16 cellular contexts compared by ENCODE assay signal in the genomic region with DNA sequence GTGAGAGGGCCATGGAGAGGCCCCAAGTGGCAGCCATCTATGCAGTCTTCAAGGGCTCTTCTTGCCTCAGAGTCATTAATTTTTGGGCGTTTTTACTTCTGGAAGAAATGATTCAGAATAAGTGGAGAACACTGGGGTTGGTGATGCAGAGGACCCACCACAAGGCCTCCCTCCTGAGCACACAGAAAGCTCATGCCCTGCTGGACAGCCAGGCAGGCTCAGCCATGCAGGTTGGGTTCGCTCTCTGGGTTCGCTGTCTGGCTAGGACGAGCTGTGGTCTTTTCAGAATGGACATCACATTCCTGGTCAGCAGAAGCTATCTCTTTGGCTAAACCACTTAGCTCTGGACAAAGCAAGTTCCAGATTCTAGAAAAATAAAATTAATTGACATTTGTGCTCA.
"Had no signal": no experiment of that assay in that cellular context is flagged by ENCODE, and none has a peak within 500 bp of the region (broad histone marks: within the 10 kb centered on the region; RNA-seq: fewer than 3 reads in every experiment).

No MANE protein-coding gene starts in this region.

- H3K36me3 ChIP-seq: colonic mucosa, gastrocnemius medialis, heart right ventricle, neutrophil, upper lobe of left lung had no signal

- H3K4me3 Mint-ChIP-seq: activated CD4-positive, alpha-beta T cell treated with anti-CD3 and anti-CD28 coated beads for 36 hours; activated naive CD8-positive, alpha-beta T cell treated with anti-CD3 and anti-CD28 coated beads, Interleukin-2, amount 50 U/mL, for 24 hours; central memory CD8-positive, alpha-beta T cell; T-cell; WTC11 had no signal

- H3K27ac ChIP-seq: colonic mucosa, gastrocnemius medialis, neutrophil had no signal

- H3K4me3 ChIP-seq: colonic mucosa, gastrocnemius medialis, heart right ventricle, upper lobe of left lung had no signal

- H3K9me3 Mint-ChIP-seq: activated naive CD8-positive, alpha-beta T cell treated with anti-CD3 and anti-CD28 coated beads, Interleukin-2, amount 50 U/mL, for 24 hours; central memory CD8-positive, alpha-beta T cell; T-cell; WTC11 had no signal

- H3K27me3 Mint-ChIP-seq: activated CD4-positive, alpha-beta T cell treated with anti-CD3 and anti-CD28 coated beads for 36 hours had no signal

- H3K27me3 ChIP-seq: colonic mucosa, gastrocnemius medialis, heart right ventricle, neutrophil, upper lobe of left lung had no signal

- DNase-seq: activated CD4-positive, alpha-beta T cell treated with anti-CD3 and anti-CD28 coated beads for 36 hours; activated CD4-positive, alpha-beta T cell treated with anti-CD3 and anti-CD28 coated beads, Interleukin-2, amount 50 U/mL, for 48 hours; activated naive CD8-positive, alpha-beta T cell treated with anti-CD3 and anti-CD28 coated beads, Interleukin-2, amount 50 U/mL, for 24 hours; erythroblast; gastrocnemius medialis; stimulated activated CD4-positive, alpha-beta T cell treated with anti-CD3 and anti-CD28 coated beads, Interleukin-12 subunit alpha, Interleukin-12 subunit beta, amount 100 ng/mL, for 4 hours; stimulated activated CD4-positive, alpha-beta T cell treated with anti-CD3 and anti-CD28 coated beads, Interleukin-1b, Interleukin-23, amount 100 ng/mL, for 48 hours; stimulated activated CD8-positive, alpha-beta memory T cell treated with anti-CD3 and anti-CD28 coated beads, Interleukin-4, amount 100 ng/mL, for 48 hours; stimulated activated naive CD4-positive, alpha-beta T cell; T-cell had no signal

- H3K4me1 Mint-ChIP-seq: activated CD4-positive, alpha-beta T cell treated with anti-CD3 and anti-CD28 coated beads for 36 hours; activated naive CD8-positive, alpha-beta T cell treated with anti-CD3 and anti-CD28 coated beads, Interleukin-2, amount 50 U/mL, for 24 hours; central memory CD8-positive, alpha-beta T cell; T-cell; WTC11 had no signal

- H3K27ac Mint-ChIP-seq: activated CD4-positive, alpha-beta T cell treated with anti-CD3 and anti-CD28 coated beads for 36 hours; activated naive CD8-positive, alpha-beta T cell treated with anti-CD3 and anti-CD28 coated beads, Interleukin-2, amount 50 U/mL, for 24 hours; T-cell; WTC11 had no signal

- H3K9me3 ChIP-seq: colonic mucosa, gastrocnemius medialis, heart right ventricle, neutrophil, upper lobe of left lung had no signal

- H3K4me1 ChIP-seq: colonic mucosa had no signal

- H3K36me3 Mint-ChIP-seq: T-cell, WTC11 had no signal

- ATAC-seq: activated CD4-positive, alpha-beta T cell treated with anti-CD3 and anti-CD28 coated beads for 36 hours; activated naive CD8-positive, alpha-beta T cell treated with anti-CD3 and anti-CD28 coated beads, Interleukin-2, amount 50 U/mL, for 24 hours; gastrocnemius medialis; T-cell; WTC11 had no signal
